In genomic region chrX:69369999-69370398, GRCh38 we compare ENCODE assay signal across 33 cellular contexts.
"Had no signal": no experiment of that assay in that cellular context is flagged by ENCODE, and none has a peak within 500 bp of the region (broad histone marks: within the 10 kb centered on the region; RNA-seq: fewer than 3 reads in every experiment).

No MANE protein-coding gene starts in this region.

- H3K4me3 ChIP-seq: ovary, psoas muscle, skin epidermis, smooth muscle cell, spleen, suprapubic skin, testis, tibial artery, transverse colon, upper lobe of right lung, uterus had no signal

- H3K79me2 ChIP-seq: parathyroid adenoma had no signal

- H3K27me3 ChIP-seq: neutrophil, ovary, suprapubic skin, testis, tibial artery, transverse colon, upper lobe of right lung, uterus had no signal

- H3K4me3 Mint-ChIP-seq: naive thymus-derived CD8-positive, alpha-beta T cell; natural killer cell treated with Interleukin-12 subunit alpha and Interleukin-12 subunit beta and Interleukin-15 and Interleukin-18, amount 100 ng/mL, for 72 hours; nephron progenitor cell; neural crest cell; stimulated activated memory B cell treated with anti-CD40 and anti-IgM and Interleukin-4, amounts not matched to agents 10 μg/mL and 1 μg/mL and 100 μg/mL, for 72 hours; stimulated activated naive CD8-positive, alpha-beta T cell treated with anti-CD3 and anti-CD28 coated beads, Interleukin-15, amount 100 ng/mL, for 72 hours had no signal

- ATAC-seq: naive thymus-derived CD8-positive, alpha-beta T cell; natural killer cell treated with Interleukin-12 subunit alpha and Interleukin-12 subunit beta and Interleukin-15 and Interleukin-18, amount 100 ng/mL, for 72 hours; psoas muscle; right cardiac atrium; sciatic nerve; stimulated activated memory B cell treated with anti-CD40 and anti-IgM and Interleukin-4, amounts not matched to agents 10 μg/mL and 1 μg/mL and 100 μg/mL, for 72 hours; stimulated activated naive CD8-positive, alpha-beta T cell treated with anti-CD3 and anti-CD28 coated beads, Interleukin-15, amount 100 ng/mL, for 72 hours; stimulated activated naive CD8-positive, alpha-beta T cell treated with anti-CD3 and anti-CD28 coated beads, Interleukin-15, Interleukin-2, amounts not matched to agents 100 U/mL and 50 U/mL, for 24 hours; upper lobe of right lung had no signal

- DNase-seq: naive B cell; naive thymus-derived CD8-positive, alpha-beta T cell; nephron progenitor cell; nucleus accumbens; ovary; posterior cingulate gyrus; psoas muscle; right cardiac atrium; spleen; stimulated activated CD4-positive, alpha-beta T cell treated with anti-CD3 and anti-CD28 coated beads, Interleukin-12 subunit alpha, Interleukin-12 subunit beta, amount 100 ng/mL, for 4 hours; stimulated activated CD4-positive, alpha-beta T cell treated with anti-CD3 and anti-CD28 coated beads, Interleukin-1b, Interleukin-23, amount 100 ng/mL, for 48 hours; stimulated activated CD4-positive, alpha-beta T cell treated with anti-CD3 and anti-CD28 coated beads, Interleukin-4, amount 100 ng/mL, for 1 hour; stimulated activated CD4-positive, alpha-beta T cell treated with anti-CD3 and anti-CD28 coated beads, Interleukin-4, amount 100 ng/mL, for 4 hours; stimulated activated CD8-positive, alpha-beta memory T cell treated with anti-CD3 and anti-CD28 coated beads, Interleukin-4, amount 100 ng/mL, for 48 hours; stimulated activated naive CD4-positive, alpha-beta T cell; stimulated activated naive CD8-positive, alpha-beta T cell treated with anti-CD3 and anti-CD28 coated beads, Interleukin-15, amount 100 ng/mL, for 72 hours; stimulated activated naive CD8-positive, alpha-beta T cell treated with anti-CD3 and anti-CD28 coated beads, Interleukin-15, Interleukin-2, amounts not matched to agents 100 U/mL and 50 U/mL, for 24 hours; substantia nigra; testis; tibial artery; transverse colon; upper lobe of right lung; uterus had no signal

- H3K9ac ChIP-seq: parathyroid adenoma had no signal

- H2AFZ ChIP-seq: parathyroid adenoma had no signal

- H3K27me3 Mint-ChIP-seq: progenitor cell of endocrine pancreas had no signal

- H3K36me3 Mint-ChIP-seq: naive B cell; naive thymus-derived CD8-positive, alpha-beta T cell; natural killer cell treated with Interleukin-12 subunit alpha and Interleukin-12 subunit beta and Interleukin-15 and Interleukin-18, amount 100 ng/mL, for 72 hours; stimulated activated memory B cell treated with anti-CD40 and anti-IgM and Interleukin-4, amounts not matched to agents 10 μg/mL and 1 μg/mL and 100 μg/mL, for 72 hours had no signal

- H3K36me3 ChIP-seq: neutrophil, ovary, spleen, suprapubic skin, tibial artery, transverse colon, upper lobe of right lung, uterus had no signal

- H3K4me2 ChIP-seq: smooth muscle cell had no signal

- H3K9me3 ChIP-seq: neutrophil, ovary, psoas muscle, spleen, suprapubic skin, testis, tibial artery, transverse colon, upper lobe of right lung, uterus had no signal

- H3K4me1 ChIP-seq: parathyroid adenoma, psoas muscle, spleen, suprapubic skin, testis, tibial artery, transverse colon, upper lobe of right lung, uterus had no signal

- H3K27ac Mint-ChIP-seq: naive B cell; naive thymus-derived CD8-positive, alpha-beta T cell; natural killer cell treated with Interleukin-12 subunit alpha and Interleukin-12 subunit beta and Interleukin-15 and Interleukin-18, amount 100 ng/mL, for 72 hours; nephron progenitor cell; progenitor cell of endocrine pancreas; stimulated activated memory B cell treated with anti-CD40 and anti-IgM and Interleukin-4, amounts not matched to agents 10 μg/mL and 1 μg/mL and 100 μg/mL, for 72 hours had no signal

- H3K9me3 Mint-ChIP-seq: natural killer cell treated with Interleukin-12 subunit alpha and Interleukin-12 subunit beta and Interleukin-15 and Interleukin-18, amount 100 ng/mL, for 72 hours; stimulated activated memory B cell treated with anti-CD40 and anti-IgM and Interleukin-4, amounts not matched to agents 10 μg/mL and 1 μg/mL and 100 μg/mL, for 72 hours; stimulated activated naive CD8-positive, alpha-beta T cell treated with anti-CD3 and anti-CD28 coated beads, Interleukin-15, amount 100 ng/mL, for 72 hours had no signal

- H3K27ac ChIP-seq: neutrophil, ovary, parathyroid adenoma, psoas muscle, skin epidermis, spleen, suprapubic skin, testis, tibial artery, transverse colon, upper lobe of right lung, uterus had no signal

- H3K4me1 Mint-ChIP-seq: naive B cell; naive thymus-derived CD8-positive, alpha-beta T cell; neural crest cell; stimulated activated memory B cell treated with anti-CD40 and anti-IgM and Interleukin-4, amounts not matched to agents 10 μg/mL and 1 μg/mL and 100 μg/mL, for 72 hours; stimulated activated naive CD8-positive, alpha-beta T cell treated with anti-CD3 and anti-CD28 coated beads, Interleukin-15, amount 100 ng/mL, for 72 hours had no signal
